ENCODE assay signal across 17 cellular contexts in the genomic region with DNA sequence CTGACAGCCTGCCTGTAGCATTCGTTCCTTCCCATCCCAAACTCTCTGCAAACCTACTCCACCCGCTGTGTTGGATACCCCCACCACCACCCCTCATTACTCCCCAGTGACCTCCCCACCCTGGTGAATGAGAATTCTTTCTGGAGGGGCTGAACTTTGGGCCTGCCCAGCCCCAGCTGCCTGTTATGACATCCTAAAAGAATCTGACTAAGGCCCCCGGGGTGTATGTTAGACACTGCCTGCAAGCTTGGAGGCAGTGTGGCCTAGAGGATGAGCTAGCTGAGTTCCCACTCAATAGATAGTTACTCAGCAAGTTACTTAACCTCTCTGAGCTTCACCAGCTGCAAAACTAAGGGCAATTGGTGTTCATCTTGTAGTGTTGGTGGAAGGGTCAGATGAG.
DNase-seq lines count a peak whose midpoint lies in the region; ATAC-seq and TF ChIP-seq lines count a peak whose summit lies in the region.
"Had no signal": no experiment of that assay in that cellular context is flagged by ENCODE, and none has a peak within 500 bp of the region (broad histone marks: within the 10 kb centered on the region; RNA-seq: fewer than 3 reads in every experiment).

No MANE protein-coding gene starts in this region.

- H3K27me3 ChIP-seq in heart left ventricle, result no peaks in the 10 kb centered on the region
- H3K27me3 ChIP-seq: colonic mucosa had no signal

- WGBS in heart left ventricle, 4 donors, result 62 to 75% (median 65%) methylated on average over 3 of the region's 3 CpGs

- POLR2A ChIA-PET in RWPE1 (lab: Yijun Ruan, JAX; ENCODE audit: low non-redundant PET), result no interaction called here

- intact Hi-C loops in heart left ventricle (cut with DNase I), result no loop called here
- intact Hi-C loops in sciatic nerve (cut with DNase I), result no loop called here

- H3K9me3 ChIP-seq in heart left ventricle, result no peaks in the 10 kb centered on the region
- H3K9me3 ChIP-seq: colonic mucosa had no signal

- H3K4me3 ChIP-seq in heart left ventricle, result no peak overlapping the region
- H3K4me3 ChIP-seq: colonic mucosa had no signal

- H3K36me3 ChIP-seq in heart left ventricle, result no peaks in the 10 kb centered on the region
- H3K36me3 ChIP-seq: colonic mucosa had no signal

- CTCF ChIA-PET in RWPE1 (lab: Yijun Ruan, JAX), result no interaction called here

- no peak for TF ChIP-seq POLR2A in heart left ventricle (IDR thresholded peaks at IDR 0.05)

- peaks cover 0 to 11% (median 0%) of the 10 kb centered on the region in 12 donors for H3K4me1 ChIP-seq in heart left ventricle
- H3K4me1 ChIP-seq: colonic mucosa had no signal

- no peak for TF ChIP-seq CTCF in heart left ventricle (IDR thresholded peaks at IDR 0.05)
- TF ChIP-seq CTCF in RWPE1 (conservative IDR thresholded peaks at IDR 0.05; ENCODE audit: low read depth), result no peak

- ATAC-seq in heart left ventricle (peak; percentile 44 to 82 (median 68)), sciatic nerve (peak; percentile 88), GM19467 (IDR thresholded peaks at IDR 0.05; ENCODE audit: unreplicated experiment) (no peak)
- ATAC-seq: activated CD8-positive, alpha-beta memory T cell treated with anti-CD3 and anti-CD28 coated beads, Interleukin-2, amount 10 ng/mL, durations not matched to agents 7 days and 5 days; CD8-positive, alpha-beta T cell; stimulated activated naive B cell treated with anti-CD40 and anti-IgM and Interleukin-4, amounts not matched to agents 10 μg/mL and 1 μg/mL and 100 μg/mL, for 72 hours had no signal

- DNase-seq in ELR (ENCODE audit: low read depth), result peak; percentile 62
- DNase-seq in amniotic stem cell (lab: John Stamatoyannopoulos, UW), result peak; percentile 60
- peak in 2 of 5 donors; percentile 30 to 41 for DNase-seq in heart left ventricle
- peak; percentile 66 for DNase-seq in sciatic nerve (ENCODE audit: low spot score)
- DNase-seq in RWPE1 (ENCODE audit: low spot score), result no peak
- DNase-seq in activated effector memory CD4-positive, alpha-beta T cell treated with Interleukin-2 at 50 U/mL for 16 hours, result no peak
- DNase-seq in OCI-M2 (lab: John Stamatoyannopoulos, UW; ENCODE audit: unreplicated experiment), result no peak
- DNase-seq: activated CD8-positive, alpha-beta memory T cell treated with anti-CD3 and anti-CD28 coated beads, Interleukin-2, amount 10 ng/mL, durations not matched to agents 7 days and 5 days; CD8-positive, alpha-beta T cell; colonic mucosa; H7; Kasumi-1; NCI-H2029 treated with DMSO at 0.1 percent for 48 hours; NK-92 treated with Interleukin-12 subunit alpha and Interleukin-12 subunit beta, amount 100 ng/mL, for 24 hours; stimulated activated CD4-positive, alpha-beta T cell treated with anti-CD3 and anti-CD28 coated beads, Interleukin-4, amount 100 ng/mL, for 4 hours; stimulated activated naive B cell treated with anti-CD40 and anti-IgM and Interleukin-4, amounts not matched to agents 10 μg/mL and 1 μg/mL and 100 μg/mL, for 72 hours had no signal

- no peak overlapping the region for H3K27ac ChIP-seq in heart left ventricle
- no peak overlapping the region for H3K27ac ChIP-seq in RWPE1
- H3K27ac ChIP-seq: colonic mucosa had no signal

Comparison
In these comparisons a context has a peak if more than half of its experiments do, and no peak if none do; other contexts are left out.
1. DNase-seq: peak in ELR (single experiment), amniotic stem cell (single experiment) and sciatic nerve (single experiment); none in RWPE1 (single experiment), activated effector memory CD4-positive, alpha-beta T cell treated with Interleukin-2 at 50 U/mL for 16 hours (single experiment) and OCI-M2 (single experiment).